Comparison of ENCODE assay signal across 1 cellular context in genomic region chr7:134834689-134835462, GRCh38.
A peak's percentile ranks its signal among the peaks of the same experiment; 100 is the strongest.
TF ChIP-seq lines count a peak whose summit lies in the region.

No MANE protein-coding gene starts in this region.

TF ChIP-seq in SK-N-SH treated with all-trans-retinoic acid at 6 μM for 48 hours, 23 proteins besides CTCF, POLR2A, EP300 and RAD21 (continued from another document):
- peak; percentile 81; the same call in 1 of the 2 replicates for TF ChIP-seq POU6F1 (CRISPR knock-in tag; IDR thresholded peaks at IDR 0.05; ENCODE audit: borderline replicate concordance, low read depth)
- TF ChIP-seq SNAI2 (CRISPR knock-in tag; IDR thresholded peaks at IDR 0.05) = peak; percentile 68; the same call in 1 of the 2 replicates
- no peak for TF ChIP-seq ARNTL (CRISPR knock-in tag; IDR thresholded peaks at IDR 0.05; ENCODE audit: borderline replicate concordance, low read depth)
- peak; percentile 23; the same call in 1 of the 2 replicates for TF ChIP-seq ESRRG (CRISPR knock-in tag; IDR thresholded peaks at IDR 0.05)
- peak; percentile 26; the same call in 1 of the 2 replicates for TF ChIP-seq TOX (CRISPR knock-in tag; IDR thresholded peaks at IDR 0.05; ENCODE audit: borderline replicate concordance)
- peak; percentile 29; the same call in 1 of the 2 replicates for TF ChIP-seq GLIS3 (CRISPR knock-in tag; IDR thresholded peaks at IDR 0.05)
- peak; percentile 66; the same call in 1 of the 2 replicates for TF ChIP-seq TCF4 (CRISPR knock-in tag; IDR thresholded peaks at IDR 0.05; ENCODE audit: borderline replicate concordance)
- peak; percentile 95 for TF ChIP-seq ISL1 (CRISPR knock-in tag; IDR thresholded peaks at IDR 0.05)
- no peak; the same call in 1 of the 2 replicates for TF ChIP-seq CSDC2 (CRISPR knock-in tag; IDR thresholded peaks at IDR 0.05)
- no peak for TF ChIP-seq CSRNP3 (CRISPR knock-in tag; IDR thresholded peaks at IDR 0.05)
- TF ChIP-seq ZC3H10 (CRISPR knock-in tag; IDR thresholded peaks at IDR 0.05) = no peak
- TF ChIP-seq CREB5 (CRISPR knock-in tag; IDR thresholded peaks at IDR 0.05; ENCODE audit: low read depth) = peak; percentile 74; the same call in 1 of the 2 replicates
- no peak for TF ChIP-seq ZNF70 (CRISPR knock-in tag; IDR thresholded peaks at IDR 0.05)
- TF ChIP-seq PPARA (CRISPR knock-in tag; IDR thresholded peaks at IDR 0.05; ENCODE audit: borderline replicate concordance) = no peak
- TF ChIP-seq ZNF8 (CRISPR knock-in tag; IDR thresholded peaks at IDR 0.05) = no peak
- no peak; the same call in 1 of the 2 replicates for TF ChIP-seq ZFP30 (CRISPR knock-in tag; IDR thresholded peaks at IDR 0.05)
- no peak for TF ChIP-seq TSHZ2 (CRISPR knock-in tag; IDR thresholded peaks at IDR 0.05)
TF ChIP-seq in SK-N-SH treated with all-trans-retinoic acid at 6 μM for 48 hours: peak in this region for 9.
